13 cellular contexts compared by ENCODE assay signal in genomic region chr12:125050446-125050845, GRCh38. TPM values are rescaled to one million over a fixed set of nuclear protein-coding genes. Genes with fewer than 3 reads are reported as not detected.
DNase-seq lines count a peak whose midpoint lies in the region; ATAC-seq, FAIRE-seq and TF ChIP-seq lines count a peak whose summit lies in the region.
"Had no signal": no experiment of that assay in that cellular context is flagged by ENCODE, and none has a peak within 500 bp of the region (broad histone marks: within the 10 kb centered on the region; RNA-seq: fewer than 3 reads in every experiment).

No MANE protein-coding gene starts in this region.

- H3K79me2 ChIP-seq in endothelial cell of umbilical vein (ENCODE audit: control insufficient read depth, insufficient read depth, low read length) = no peaks in the 10 kb centered on the region

- H3K4me1 ChIP-seq in endothelial cell of umbilical vein (ENCODE audit: control insufficient read depth, extremely low read depth, insufficient read depth, low read length) = peaks cover 4% of the 10 kb centered on the region
- no peaks in the 10 kb centered on the region for H3K4me1 ChIP-seq in testis
- peaks cover 0 to 3% of the 10 kb centered on the region in 2 donors for H3K4me1 ChIP-seq in breast epithelium

- no peak for ATAC-seq in activated B cell treated with CpG ODN at 0.5 μM for 24 hours (ENCODE audit: low read depth)

- no peaks in the 10 kb centered on the region for H4K20me1 ChIP-seq in endothelial cell of umbilical vein (replicated peaks; ENCODE audit: control insufficient read depth, extremely low read depth, insufficient read depth, low read length)

- no TSS peak for BruUV-seq in endothelial cell of umbilical vein (replicated peaks; lab: Mats Ljungman, UMichigan)

- TF ChIP-seq POLR2A in endothelial cell of umbilical vein (IDR thresholded peaks at IDR 0.05; ENCODE audit: low read depth, low read length) (no peak), testis (IDR thresholded peaks at IDR 0.05) (no peak), breast epithelium (IDR thresholded peaks at IDR 0.05) (no peak)

- dilution Hi-C loops in endothelial cell of umbilical vein (cut with MboI; ENCODE audit: extremely low pct_ligation_motif_present, low sequenced_read_pairs) = no loop called here

- H3K36me3 Mint-ChIP-seq in activated naive CD4-positive, alpha-beta T cell treated with anti-CD3 and anti-CD28 coated beads, Interleukin-2, amount 10 ng/mL, durations not matched to agents 7 days and 5 days = no peaks in the 10 kb centered on the region
- H3K36me3 Mint-ChIP-seq in activated B cell treated with CpG ODN at 0.5 μM for 24 hours (ENCODE audit: low read depth) = no peaks in the 10 kb centered on the region

- CTCF ChIA-PET in activated naive CD4-positive, alpha-beta T cell treated with anti-CD3 and anti-CD28 coated beads, Interleukin-2, amount 10 ng/mL, durations not matched to agents 7 days and 5 days (lab: Charles Lee) = no interaction called here
- CTCF ChIA-PET in activated B cell treated with CpG ODN at 0.5 μM for 24 hours (lab: Charles Lee) = no interaction called here
- CTCF ChIA-PET in endothelial cell of umbilical vein (lab: Charles Lee) = no interaction called here

- H3K27me3 ChIP-seq in endothelial cell of umbilical vein (ENCODE audit: control insufficient read depth in 2 of 2, insufficient read depth in 2 of 2, low read length in 2 of 2) (no peaks in the 10 kb centered on the region), testis (no peaks in the 10 kb centered on the region), breast epithelium (no peaks in the 10 kb centered on the region)

- no peak overlapping the region for H3K9ac ChIP-seq in endothelial cell of umbilical vein (replicated peaks; ENCODE audit: extremely low read depth, insufficient read depth, low read length)

- H3K27ac Mint-ChIP-seq in activated naive CD4-positive, alpha-beta T cell treated with anti-CD3 and anti-CD28 coated beads, Interleukin-2, amount 10 ng/mL, durations not matched to agents 7 days and 5 days = no peak overlapping the region
- no peak overlapping the region for H3K27ac Mint-ChIP-seq in activated B cell treated with CpG ODN at 0.5 μM for 24 hours

- FAIRE-seq in endothelial cell of umbilical vein (lab: Jason Lieb, UNC) = peak; percentile 24
- FAIRE-seq: D721Med, frontal cortex had no signal

- H3K27me3 Mint-ChIP-seq in activated naive CD4-positive, alpha-beta T cell treated with anti-CD3 and anti-CD28 coated beads, Interleukin-2, amount 10 ng/mL, durations not matched to agents 7 days and 5 days = peaks cover 9% of the 10 kb centered on the region
- H3K27me3 Mint-ChIP-seq in activated B cell treated with CpG ODN at 0.5 μM for 24 hours = no peaks in the 10 kb centered on the region

- DNase-seq in activated naive CD4-positive, alpha-beta T cell treated with anti-CD3 and anti-CD28 coated beads, Interleukin-2, amount 10 ng/mL, durations not matched to agents 7 days and 5 days = no peak
- no peak for DNase-seq in activated naive CD4-positive, alpha-beta T cell (lab: John Stamatoyannopoulos, UW)
- DNase-seq in activated B cell treated with CpG ODN at 0.5 μM for 24 hours (no peak), endothelial cell of umbilical vein (ENCODE audit: low read depth, low spot score) (no peak), testis (no peak), breast epithelium (ENCODE audit: low spot score in 2 of 2) (no peak), NCI-H2029 treated with DMSO at 0.1 percent for 48 hours (lab: John Stamatoyannopoulos, UW) (no peak)
- DNase-seq in stimulated activated CD4-positive, alpha-beta T cell treated with anti-CD3 and anti-CD28 coated beads, Interleukin-4, amount 100 ng/mL, for 24 hours = no peak
- DNase-seq: left cardiac atrium; NCI-H146; NK-92 treated with Interleukin-12 subunit alpha and Interleukin-12 subunit beta, amount 100 ng/mL, for 24 hours had no signal

- intact Hi-C loops in activated B cell treated with CpG ODN at 0.5 μM for 24 hours (cut with micrococcal nuclease) = no loop called here
- intact Hi-C loops in endothelial cell of umbilical vein (cut with micrococcal nuclease) = no loop called here
- intact Hi-C loops in testis (cut with DNase I; ENCODE audit: low total_unique reads) = no loop called here
- intact Hi-C loops in breast epithelium (cut with DNase I; ENCODE audit: low total_unique reads) = no loop called here

- 75 to 82% methylated on average over 10 of the region's 10 CpGs for WGBS in testis, 2 donors

- H3K4me3 ChIP-seq in endothelial cell of umbilical vein (replicated peaks in 1 of 3; ENCODE audit: insufficient read depth in 1 of 3, low read depth in 1 of 3, low read length in 3 of 3) (no peak overlapping the region), testis (peak overlapping the region; percentile 40 to 69), breast epithelium (no peak overlapping the region)

- no peaks in the 10 kb centered on the region for H3K9me3 Mint-ChIP-seq in activated naive CD4-positive, alpha-beta T cell treated with anti-CD3 and anti-CD28 coated beads, Interleukin-2, amount 10 ng/mL, durations not matched to agents 7 days and 5 days
- no peaks in the 10 kb centered on the region for H3K9me3 Mint-ChIP-seq in activated B cell treated with CpG ODN at 0.5 μM for 24 hours

- TF ChIP-seq CTCF in activated B cell treated with CpG ODN at 0.5 μM for 24 hours (IDR thresholded peaks at IDR 0.05) (no peak), endothelial cell of umbilical vein (IDR thresholded peaks at IDR 0.05; ENCODE audit: extremely low read depth in 1 of 2, insufficient read depth in 1 of 2, low read depth in 1 of 2, low read length in 2 of 2) (no peak), testis (IDR thresholded peaks at IDR 0.05) (no peak), breast epithelium (IDR thresholded peaks at IDR 0.05) (no peak)

- H3K9me1 ChIP-seq in endothelial cell of umbilical vein (replicated peaks; ENCODE audit: control insufficient read depth, extremely low read depth, insufficient read depth, low read length) = no peaks in the 10 kb centered on the region

- H3K27ac ChIP-seq in endothelial cell of umbilical vein (ENCODE audit: insufficient read depth, low read depth, low read length) = no peak overlapping the region
- H3K27ac ChIP-seq in testis = no peak overlapping the region
- no peak overlapping the region for H3K27ac ChIP-seq in breast epithelium

- no peak overlapping the region for H3K4me2 ChIP-seq in endothelial cell of umbilical vein (ENCODE audit: insufficient read depth, low read length)

- no peak overlapping the region for H2AFZ ChIP-seq in endothelial cell of umbilical vein (ENCODE audit: low read depth, low read length)

- H3K4me3 Mint-ChIP-seq in activated naive CD4-positive, alpha-beta T cell treated with anti-CD3 and anti-CD28 coated beads, Interleukin-2, amount 10 ng/mL, durations not matched to agents 7 days and 5 days = peak overlapping the region; percentile 39
- peak overlapping the region; percentile 60 for H3K4me3 Mint-ChIP-seq in activated B cell treated with CpG ODN at 0.5 μM for 24 hours

- H3K36me3 ChIP-seq in endothelial cell of umbilical vein (ENCODE audit: control insufficient read depth in 2 of 2, extremely low read depth in 1 of 2, insufficient read depth in 2 of 2, low read length in 2 of 2) (no peaks in the 10 kb centered on the region), testis (ENCODE audit: low read depth, missing control alignments) (no peaks in the 10 kb centered on the region), breast epithelium (no peaks in the 10 kb centered on the region)

- peaks cover 14% of the 10 kb centered on the region for H3K4me1 Mint-ChIP-seq in activated naive CD4-positive, alpha-beta T cell treated with anti-CD3 and anti-CD28 coated beads, Interleukin-2, amount 10 ng/mL, durations not matched to agents 7 days and 5 days
- H3K4me1 Mint-ChIP-seq in activated B cell treated with CpG ODN at 0.5 μM for 24 hours = peaks cover 9% of the 10 kb centered on the region

- POLR2A ChIA-PET in activated B cell treated with CpG ODN at 0.5 μM for 24 hours (lab: Charles Lee) = interaction anchor here (1.1 to 2.5 kb wide), 6 partner anchors 15 to 136 kb away, joined by 3 to 20 read pairs (median 7); partner anchors contain the start of genes AACS, BRI3BP and UBC
- POLR2A ChIA-PET in endothelial cell of umbilical vein (lab: Charles Lee) = interaction anchor here (0.5 kb wide), 1 partner anchor 40 kb away, joined by 3 read pairs; no protein-coding TSS in a partner anchor

- no peaks in the 10 kb centered on the region for H3K9me3 ChIP-seq in endothelial cell of umbilical vein (replicated peaks; ENCODE audit: control insufficient read depth, insufficient read depth, low read length)
- no peaks in the 10 kb centered on the region for H3K9me3 ChIP-seq in testis
- no peaks in the 10 kb centered on the region for H3K9me3 ChIP-seq in breast epithelium

TF ChIP-seq in endothelial cell of umbilical vein, 7 proteins besides CTCF, POLR2A, EP300 and RAD21 (continues in another document):
- no peak for TF ChIP-seq EZH2 (IDR thresholded peaks at IDR 0.05; ENCODE audit: borderline replicate concordance, low read depth, low read length, severe bottlenecking)

RNA-seq across cellular contexts. Expression of gene AACS, which starts 14.8 kb away (rescaled TPM):
- 14.9 and 18.7 TPM in 2 replicates for total RNA-seq in activated B cell treated with CpG ODN at 0.5 μM for 24 hours
- total RNA-seq in endothelial cell of umbilical vein = 40.3 and 44.7 TPM in 2 replicates
- 30.6 and 34.7 TPM in 2 replicates for polyA plus RNA-seq in endothelial cell of umbilical vein
- 28.0 and 28.4 TPM in 2 replicates for polyA plus RNA-seq in endothelial cell of umbilical vein (2011; cell fraction: cytosol; rRNA removed)
- polyA plus RNA-seq in endothelial cell of umbilical vein (2011; cell fraction: nucleus; rRNA removed) = 45.8 and 54.2 TPM in 2 replicates
- 20.4 and 29.5 TPM in 2 replicates for polyA plus RNA-seq in endothelial cell of umbilical vein (2012)
- polyA minus RNA-seq in endothelial cell of umbilical vein = 45.7 and 67.1 TPM in 2 replicates
- 17.4 TPM for polyA minus RNA-seq in endothelial cell of umbilical vein (2011; cell fraction: cytosol; rRNA and poly(A)+ RNA removed)
- polyA minus RNA-seq in endothelial cell of umbilical vein (2011; cell fraction: nucleus; rRNA and poly(A)+ RNA removed) = 21.6 and 25.7 TPM in 2 replicates
- 10 to 100 TPM; 26.0 to 31.7 TPM for total RNA-seq in testis
- 44.8 TPM for polyA plus RNA-seq in testis (ENCODE audit: insufficient read depth, low read depth, low replicate concordance)
- total RNA-seq in breast epithelium = 10 to 100 TPM; 28.8 to 79.0 (median 33.7) TPM

RNA-seq across cellular contexts. Expression of gene BRI3BP, which starts 57.0 kb away (rescaled TPM):
- 14.5 and 14.6 TPM in 2 replicates for total RNA-seq in activated B cell treated with CpG ODN at 0.5 μM for 24 hours
- 8.2 and 8.3 TPM in 2 replicates for total RNA-seq in endothelial cell of umbilical vein
- 2.8 and 3.4 TPM in 2 replicates for polyA plus RNA-seq in endothelial cell of umbilical vein
- 3.1 and 3.2 TPM in 2 replicates for polyA plus RNA-seq in endothelial cell of umbilical vein (2011; cell fraction: cytosol; rRNA removed)
- 1.2 and 2.0 TPM in 2 replicates for polyA plus RNA-seq in endothelial cell of umbilical vein (2011; cell fraction: nucleus; rRNA removed)
- 3.9 and 5.5 TPM in 2 replicates for polyA plus RNA-seq in endothelial cell of umbilical vein (2012)
- polyA minus RNA-seq in endothelial cell of umbilical vein = 5.2 and 5.4 TPM in 2 replicates
- polyA minus RNA-seq in endothelial cell of umbilical vein (2011; cell fraction: cytosol; rRNA and poly(A)+ RNA removed) = 25.5 TPM
- 1.7 and 2.2 TPM in 2 replicates for polyA minus RNA-seq in endothelial cell of umbilical vein (2011; cell fraction: nucleus; rRNA and poly(A)+ RNA removed)
- 1 to 10 TPM; 3.5 to 3.8 TPM for total RNA-seq in testis
- 3.5 TPM for polyA plus RNA-seq in testis (ENCODE audit: insufficient read depth, low read depth, low replicate concordance)
- 1 to 10 TPM; 4.3 to 6.7 (median 5.0) TPM for total RNA-seq in breast epithelium

Comparison
In these comparisons a context has a peak if more than half of its experiments do, and no peak if none do; other contexts are left out.
1. H3K4me3 ChIP-seq: peak in testis (2 of 2); none in endothelial cell of umbilical vein (0 of 3) and breast epithelium (0 of 3).